In genomic region chr4:108477527-108478108, GRCh38 we compare ENCODE assay signal across 23 cellular contexts.
"Had no signal": no experiment of that assay in that cellular context is flagged by ENCODE, and none has a peak within 500 bp of the region (broad histone marks: within the 10 kb centered on the region; RNA-seq: fewer than 3 reads in every experiment).

No MANE protein-coding gene starts in this region.

- H3K27ac ChIP-seq: colonic mucosa, esophagus muscularis mucosa, gastrocnemius medialis, ovary, thyroid gland, upper lobe of right lung had no signal

- H3K27me3 ChIP-seq: colonic mucosa, esophagus muscularis mucosa, gastrocnemius medialis, ovary, thyroid gland, upper lobe of right lung had no signal

- H3K4me1 ChIP-seq: colonic mucosa, esophagus muscularis mucosa, gastrocnemius medialis, thyroid gland, upper lobe of right lung had no signal

- H3K27me3 Mint-ChIP-seq: activated B cell treated with CpG ODN at 0.5 μM for 24 hours; activated CD4-positive, alpha-beta memory T cell treated with anti-CD3 and anti-CD28 coated beads for 36 hours; activated naive CD4-positive, alpha-beta T cell treated with anti-CD3 and anti-CD28 coated beads, Interleukin-2, amount 50 U/mL, for 24 hours; central memory CD8-positive, alpha-beta T cell had no signal

- H3K36me3 ChIP-seq: colonic mucosa, esophagus muscularis mucosa, gastrocnemius medialis, ovary, thyroid gland, upper lobe of right lung had no signal

- ATAC-seq: gastrocnemius medialis; left ventricle myocardium superior; natural killer cell; right cardiac atrium; stimulated activated naive CD8-positive, alpha-beta T cell treated with anti-CD3 and anti-CD28 coated beads, Interleukin-15, Interleukin-2, amounts not matched to agents 100 U/mL and 50 U/mL, for 24 hours; upper lobe of right lung had no signal

- H3K4me1 Mint-ChIP-seq: activated B cell treated with CpG ODN at 0.5 μM for 24 hours had no signal

- H3K4me3 ChIP-seq: colonic mucosa, esophagus muscularis mucosa, gastrocnemius medialis, ovary, thyroid gland, upper lobe of right lung had no signal

- H3K9me3 ChIP-seq: colonic mucosa, esophagus muscularis mucosa, gastrocnemius medialis, ovary, thyroid gland, upper lobe of right lung had no signal

- FAIRE-seq: astrocyte had no signal

- H3K27ac Mint-ChIP-seq: activated B cell treated with CpG ODN at 0.5 μM for 24 hours; activated CD4-positive, alpha-beta memory T cell treated with anti-CD3 and anti-CD28 coated beads for 36 hours; activated naive CD4-positive, alpha-beta T cell treated with anti-CD3 and anti-CD28 coated beads, Interleukin-2, amount 50 U/mL, for 24 hours; activated T-helper 1 cell treated with anti-CD3 and anti-CD28 coated beads, Interleukin-12 subunit alpha, Interleukin-12 subunit beta, Interleukin-2, Interleukin-4 antibody, amounts not matched to agents 30 ng/mL and 10 ng/mL and 1 ng/mL, durations not matched to agents 14 hours and 24 hours and 36 hours; natural killer cell had no signal

- H3K9me3 Mint-ChIP-seq: activated B cell treated with CpG ODN at 0.5 μM for 24 hours; activated CD4-positive, alpha-beta memory T cell treated with anti-CD3 and anti-CD28 coated beads for 36 hours; activated naive CD4-positive, alpha-beta T cell treated with anti-CD3 and anti-CD28 coated beads, Interleukin-2, amount 50 U/mL, for 24 hours; central memory CD8-positive, alpha-beta T cell; natural killer cell had no signal

- DNase-seq: activated B cell treated with CpG ODN at 0.5 μM for 24 hours; activated CD4-positive, alpha-beta memory T cell treated with anti-CD3 and anti-CD28 coated beads for 36 hours; activated CD4-positive, alpha-beta T cell treated with anti-CD3 and anti-CD28 coated beads for 4 hours; activated gamma-delta T cell treated with Interleukin-2 at 50 U/mL for 16 hours; colonic mucosa; gastrocnemius medialis; hippocampal formation; left ventricle myocardium superior; midbrain; natural killer cell; ovary; right cardiac atrium; stimulated activated CD4-positive, alpha-beta T cell treated with anti-CD3 and anti-CD28 coated beads, Interleukin-12 subunit alpha, Interleukin-12 subunit beta, amount 100 ng/mL, for 4 hours; stimulated activated CD4-positive, alpha-beta T cell treated with anti-CD3 and anti-CD28 coated beads, Interleukin-4, amount 100 ng/mL, for 4 hours; stimulated activated naive CD8-positive, alpha-beta T cell treated with anti-CD3 and anti-CD28 coated beads, Interleukin-15, Interleukin-2, amounts not matched to agents 100 U/mL and 50 U/mL, for 24 hours; T-helper 1 cell; thyroid gland; upper lobe of right lung had no signal

- H3K36me3 Mint-ChIP-seq: activated CD4-positive, alpha-beta memory T cell treated with anti-CD3 and anti-CD28 coated beads for 36 hours; natural killer cell had no signal

- H3K4me3 Mint-ChIP-seq: activated B cell treated with CpG ODN at 0.5 μM for 24 hours; activated CD4-positive, alpha-beta memory T cell treated with anti-CD3 and anti-CD28 coated beads for 36 hours; activated naive CD4-positive, alpha-beta T cell treated with anti-CD3 and anti-CD28 coated beads, Interleukin-2, amount 50 U/mL, for 24 hours; activated T-helper 1 cell treated with anti-CD3 and anti-CD28 coated beads, Interleukin-12 subunit alpha, Interleukin-12 subunit beta, Interleukin-2, Interleukin-4 antibody, amounts not matched to agents 30 ng/mL and 10 ng/mL and 1 ng/mL, durations not matched to agents 14 hours and 24 hours and 36 hours; central memory CD8-positive, alpha-beta T cell; natural killer cell had no signal
